In genomic region chr13:114080739-114081561, GRCh38 we compare ENCODE assay signal across 12 cellular contexts. TPM values are rescaled to one million over a fixed set of nuclear protein-coding genes. Genes with fewer than 3 reads are reported as not detected.
DNase-seq lines count a peak whose midpoint lies in the region; TF ChIP-seq lines count a peak whose summit lies in the region.
"Had no signal": no experiment of that assay in that cellular context is flagged by ENCODE, and none has a peak within 500 bp of the region (broad histone marks: within the 10 kb centered on the region; RNA-seq: fewer than 3 reads in every experiment).

No MANE protein-coding gene starts in this region.

- H3K4me3 ChIP-seq in left ventricle myocardium inferior, result no peak overlapping the region
- no peak overlapping the region for H3K4me3 ChIP-seq in osteoblast (ENCODE audit: insufficient read depth, low read length)

- H3K4me1 ChIP-seq in left ventricle myocardium inferior, result peaks cover 17% of the 10 kb centered on the region
- peaks cover 14% of the 10 kb centered on the region for H3K4me1 ChIP-seq in osteoblast (ENCODE audit: insufficient read depth, low read length)

- no peak overlapping the region for H3K4me3 Mint-ChIP-seq in CD14-positive monocyte

- H3K79me2 ChIP-seq in osteoblast (ENCODE audit: insufficient read depth, low read length), result peaks cover 75% of the 10 kb centered on the region

- peaks cover 7% of the 10 kb centered on the region for H3K4me1 Mint-ChIP-seq in CD14-positive monocyte

- H4K20me1 ChIP-seq in osteoblast (ENCODE audit: insufficient read depth, low read length), result peaks cover 65% of the 10 kb centered on the region

- H3K9me3 Mint-ChIP-seq in CD14-positive monocyte, result peaks cover 0 to 10% (median 0%) of the 10 kb centered on the region in 7 donors

- DNase-seq in CD14-positive monocyte (ENCODE audit: low spot score), result peak; percentile 33
- peak; percentile 5 for DNase-seq in ELF-1 (ENCODE audit: low read depth, low spot score)
- peak; percentile 9 for DNase-seq in left ventricle myocardium inferior
- DNase-seq in osteoblast (ENCODE audit: insufficient read length, low spot score, missing footprints), result peak; percentile 4
- no peak for DNase-seq in GOT3 (lab: John Stamatoyannopoulos, UW)
- DNase-seq in cerebellar cortex (ENCODE audit: low spot score), result no peak
- no peak for DNase-seq in hippocampal formation (lab: John Stamatoyannopoulos, UW)
- DNase-seq: mesendoderm; NCI-H446 treated with DMSO at 0.1 percent for 48 hours; stimulated activated CD4-positive, alpha-beta T cell treated with anti-CD3 and anti-CD28 coated beads, Interleukin-2, amount 100 ng/mL, for 24 hours; stimulated activated CD8-positive, alpha-beta memory T cell treated with anti-CD3 and anti-CD28 coated beads, Interleukin-4, amount 100 ng/mL, for 48 hours had no signal

- H3K9me3 ChIP-seq in left ventricle myocardium inferior (replicated peaks) (no peaks in the 10 kb centered on the region), osteoblast (ENCODE audit: low read depth, low read length) (no peaks in the 10 kb centered on the region)

- H3K27ac Mint-ChIP-seq in CD14-positive monocyte, result no peak overlapping the region

- intact Hi-C loops in CD14-positive monocyte (cut with micrococcal nuclease) (no loop called here), left ventricle myocardium inferior (cut with micrococcal nuclease) (no loop called here)

- TF ChIP-seq CTCF in CD14-positive monocyte (IDR thresholded peaks at IDR 0.05) (no peak), left ventricle myocardium inferior (IDR thresholded peaks at IDR 0.05; ENCODE audit: borderline replicate concordance) (no peak), osteoblast (IDR thresholded peaks at IDR 0.05; ENCODE audit: extremely low read depth, low read depth, low read length) (no peak)

- H3K27me3 ChIP-seq in left ventricle myocardium inferior (ENCODE audit: low read depth), result no peaks in the 10 kb centered on the region
- H3K27me3 ChIP-seq in osteoblast (ENCODE audit: insufficient read depth, low read length), result no peaks in the 10 kb centered on the region

- no peak overlapping the region for H3K4me2 ChIP-seq in osteoblast (ENCODE audit: insufficient read depth, low read length)

- H3K36me3 Mint-ChIP-seq in CD14-positive monocyte, result peaks cover 20 to 21% of the 10 kb centered on the region in 2 donors

- H2AFZ ChIP-seq in osteoblast (ENCODE audit: low read length), result no peak overlapping the region

- H3K36me3 ChIP-seq in left ventricle myocardium inferior (no peaks in the 10 kb centered on the region), osteoblast (ENCODE audit: insufficient read depth, low read length) (peaks cover 4% of the 10 kb centered on the region)

- H3K27me3 Mint-ChIP-seq in CD14-positive monocyte (ENCODE audit: low read depth in 3 of 3), result no peaks in the 10 kb centered on the region

- H3K27ac ChIP-seq in left ventricle myocardium inferior (replicated peaks) (no peak overlapping the region), osteoblast (ENCODE audit: low read depth, low read length) (no peak overlapping the region)
- H3K27ac ChIP-seq: C4-2B had no signal

RNA-seq across cellular contexts. Expression of gene RASA3, which starts 51.5 kb away (rescaled TPM):
- 10 to 100 TPM in 1 of 2 donors, 1 to 10 TPM in 1; 9.0 to 16.6 TPM for polyA plus RNA-seq in CD14-positive monocyte
- total RNA-seq in left ventricle myocardium inferior, result 9.5 TPM
- total RNA-seq in osteoblast, result 40.7 and 41.3 TPM in 2 replicates

Comparison
In these comparisons a context has a peak if more than half of its experiments do, and no peak if none do; other contexts are left out.
1. DNase-seq: peak in CD14-positive monocyte (single experiment), ELF-1 (single experiment), left ventricle myocardium inferior (single experiment) and osteoblast (single experiment); none in GOT3 (single experiment), cerebellar cortex (single experiment) and hippocampal formation (0 of 2).